Comparison of ENCODE assay signal across 33 cellular contexts in genomic region chr7:132596588-132596987, GRCh38.
"Had no signal": no experiment of that assay in that cellular context is flagged by ENCODE, and none has a peak within 500 bp of the region (broad histone marks: within the 10 kb centered on the region; RNA-seq: fewer than 3 reads in every experiment).

No MANE protein-coding gene starts in this region.

- H3K9me3 ChIP-seq: ascending aorta, body of pancreas, breast epithelium had no signal

- H3K27me3 ChIP-seq: ascending aorta, body of pancreas, brain microvascular endothelial cell, breast epithelium had no signal

- ATAC-seq: activated naive CD4-positive, alpha-beta T cell treated with anti-CD3 and anti-CD28 coated beads, Interleukin-2, amount 50 U/mL, for 72 hours; activated naive CD8-positive, alpha-beta T cell treated with anti-CD3 and anti-CD28 coated beads, Interleukin-2, amount 50 U/mL, for 24 hours; activated T-cell treated with anti-CD3 and anti-CD28 coated beads, Interleukin-2, amount 50 U/mL, for 4 hours; activated T-cell treated with anti-CD3 and anti-CD28 coated beads, Interleukin-2, amount 50 U/mL, for 72 hours; activated T-helper 17 cell treated with anti-CD3 and anti-CD28 coated beads, Interleukin-2, amount 50 U/mL, for 72 hours; body of pancreas had no signal

- H3K27ac ChIP-seq: adrenal gland, ascending aorta, body of pancreas, brain microvascular endothelial cell, breast epithelium, cardiac muscle cell had no signal

- FAIRE-seq: astrocyte, bronchial epithelial cell, colon had no signal

- H3K4me1 ChIP-seq: adrenal gland, ascending aorta, body of pancreas, breast epithelium had no signal

- H3K4me3 ChIP-seq: adrenal gland, ascending aorta, body of pancreas, breast epithelium, cardiac muscle cell had no signal

- H3K36me3 ChIP-seq: adrenal gland, ascending aorta, brain microvascular endothelial cell, breast epithelium, cardiac muscle cell had no signal

- DNase-seq: activated effector memory CD4-positive, alpha-beta T cell treated with anti-CD3 and anti-CD28 coated beads, Interleukin-2, amount 50 U/mL, for 16 hours; activated effector memory CD4-positive, alpha-beta T cell treated with Interleukin-2 at 50 U/mL for 16 hours; activated gamma-delta T cell; activated gamma-delta T cell treated with Interleukin-2 at 50 U/mL for 16 hours; activated naive CD4-positive, alpha-beta T cell; activated naive CD4-positive, alpha-beta T cell treated with anti-CD3 and anti-CD28 coated beads for 36 hours; activated naive CD4-positive, alpha-beta T cell treated with anti-CD3 and anti-CD28 coated beads, Interleukin-2, amount 10 ng/mL, durations not matched to agents 7 days and 5 days; activated naive CD4-positive, alpha-beta T cell treated with anti-CD3 and anti-CD28 coated beads, Interleukin-2, amount 50 U/mL, for 16 hours; activated naive CD4-positive, alpha-beta T cell treated with Interleukin-2 at 50 U/mL for 16 hours; activated naive CD8-positive, alpha-beta T cell treated with anti-CD3 and anti-CD28 coated beads for 36 hours; activated naive CD8-positive, alpha-beta T cell treated with anti-CD3 and anti-CD28 coated beads, Interleukin-2, amount 10 ng/mL, durations not matched to agents 7 days and 5 days; activated naive CD8-positive, alpha-beta T cell treated with anti-CD3 and anti-CD28 coated beads, Interleukin-2, amount 50 U/mL, for 24 hours; activated T-cell treated with anti-CD3 and anti-CD28 coated beads, Interleukin-2, amount 50 U/mL, for 4 hours; activated T-cell treated with anti-CD3 and anti-CD28 coated beads, Interleukin-2, amount 50 U/mL, for 48 hours; activated T-cell treated with anti-CD3 and anti-CD28 coated beads, Interleukin-2, amount 50 U/mL, for 72 hours; adrenal gland; amniotic stem cell; amygdala; anterior cingulate cortex; aorta; body of pancreas; brain microvascular endothelial cell; caudate nucleus; central memory CD4-positive, alpha-beta T cell; cerebellar nuclear complex had no signal
